Comparison of ENCODE assay signal across 18 cellular contexts in genomic region chr2:42110287-42110973, GRCh38. TPM values are rescaled to one million over a fixed set of nuclear protein-coding genes. Genes with fewer than 3 reads are reported as not detected.
DNase-seq lines count a peak whose midpoint lies in the region; ATAC-seq, FAIRE-seq and TF ChIP-seq lines count a peak whose summit lies in the region.
"Had no signal": no experiment of that assay in that cellular context is flagged by ENCODE, and none has a peak within 500 bp of the region (broad histone marks: within the 10 kb centered on the region; RNA-seq: fewer than 3 reads in every experiment).

No MANE protein-coding gene starts in this region.

- H3K27ac ChIP-seq in HepG2 (ENCODE audit: extremely low read length, insufficient read depth, low read length) = peak overlapping the region; percentile 54
- peak overlapping the region in 1 of 3 donors; percentile 38 for H3K27ac ChIP-seq in thyroid gland
- H3K27ac ChIP-seq: upper lobe of left lung had no signal

- H3K9ac ChIP-seq in HepG2 (ENCODE audit: insufficient read depth, low read depth, low read length) = peak overlapping the region; percentile 39

- H3K36me3 Mint-ChIP-seq in activated CD8-positive, alpha-beta memory T cell treated with anti-CD3 and anti-CD28 coated beads, Interleukin-2, amount 10 ng/mL, durations not matched to agents 7 days and 5 days = no peaks in the 10 kb centered on the region

- H3K4me1 ChIP-seq in HepG2 (ENCODE audit: insufficient read depth, low read length) = peaks cover 95% of the 10 kb centered on the region
- peaks cover 8 to 15% of the 10 kb centered on the region in 2 donors for H3K4me1 ChIP-seq in thyroid gland

- H3K36me3 ChIP-seq in HepG2 (replicated peaks in 1 of 2; ENCODE audit: control insufficient read depth in 1 of 2, insufficient read depth in 2 of 2, low read length in 2 of 2) = no peaks in the 10 kb centered on the region
- H3K36me3 ChIP-seq in thyroid gland = no peaks in the 10 kb centered on the region
- H3K36me3 ChIP-seq: upper lobe of left lung had no signal

- H3K4me1 Mint-ChIP-seq in activated CD8-positive, alpha-beta memory T cell treated with anti-CD3 and anti-CD28 coated beads, Interleukin-2, amount 10 ng/mL, durations not matched to agents 7 days and 5 days = peaks cover 7% of the 10 kb centered on the region

- no peaks in the 10 kb centered on the region for H3K27me3 ChIP-seq in HepG2 (ENCODE audit: control insufficient read depth in 1 of 2, insufficient read depth in 2 of 2, low read length in 2 of 2)
- H3K27me3 ChIP-seq in thyroid gland = no peaks in the 10 kb centered on the region
- H3K27me3 ChIP-seq: upper lobe of left lung had no signal

- H4K20me1 ChIP-seq in HepG2 (ENCODE audit: insufficient read depth, low read length) = no peaks in the 10 kb centered on the region

- no peak for FAIRE-seq in HepG2 (lab: Jason Lieb, UNC)
- FAIRE-seq: kidney had no signal

- TF ChIP-seq CTCF in choroid plexus epithelial cell (conservative IDR thresholded peaks at IDR 0.05; ENCODE audit: low read depth, low read length) = no peak
- no peak for TF ChIP-seq CTCF in HepG2 (CRISPR knock-in tag; IDR thresholded peaks at IDR 0.05)
- TF ChIP-seq CTCF in thyroid gland (IDR thresholded peaks at IDR 0.05) = no peak

- TF ChIP-seq EP300 in HepG2 (IDR thresholded peaks at IDR 0.05; ENCODE audit: low read depth in 2 of 2, low read length in 2 of 2) = no peak
- no peak for TF ChIP-seq EP300 in HepG2 (CRISPR knock-in tag; IDR thresholded peaks at IDR 0.05; ENCODE audit: borderline replicate concordance)

- peaks cover 18% of the 10 kb centered on the region for H3K79me2 ChIP-seq in HepG2 (ENCODE audit: insufficient read depth, low read length)

- POLR2A ChIA-PET in HepG2 (lab: Yijun Ruan, JAX) = interaction anchor here (1.0 to 1.7 kb wide), 6 partner anchors 15 to 80 kb away, joined by 3 to 15 read pairs (median 6); no protein-coding TSS in a partner anchor

- no TSS peak for BruUV-seq in HepG2 (replicated peaks; lab: Mats Ljungman, UMichigan)

- CTCF ChIA-PET in activated CD8-positive, alpha-beta memory T cell treated with anti-CD3 and anti-CD28 coated beads, Interleukin-2, amount 10 ng/mL, durations not matched to agents 7 days and 5 days (lab: Charles Lee) = interaction anchor here (2.0 kb wide), 1 partner anchor 8 kb away, joined by 5 read pairs; no protein-coding TSS in a partner anchor
- CTCF ChIA-PET in HepG2 (lab: Yijun Ruan, JAX; ENCODE audit: low intra/inter-chr PET ratio, low total read pairs) = no interaction called here

- ATAC-seq in activated CD8-positive, alpha-beta memory T cell treated with anti-CD3 and anti-CD28 coated beads, Interleukin-2, amount 10 ng/mL, durations not matched to agents 7 days and 5 days = no peak
- ATAC-seq in HepG2 = peak; percentile 68

- peak overlapping the region; percentile 61 for H3K4me2 ChIP-seq in HepG2 (ENCODE audit: low read depth, low read length)

- no peak overlapping the region for H3K4me3 ChIP-seq in choroid plexus epithelial cell (ENCODE audit: low read depth, low read length)
- peak overlapping the region in 1 of 3 experiments; percentile 25; a peak in 2 of 6 replicates for H3K4me3 ChIP-seq in HepG2 (replicated peaks in 1 of 3; ENCODE audit: insufficient read depth in 1 of 3, low read depth in 2 of 3, low read length in 3 of 3)
- H3K4me3 ChIP-seq in thyroid gland (replicated peaks in 1 of 3) = no peak overlapping the region
- H3K4me3 ChIP-seq: upper lobe of left lung had no signal

- intact Hi-C loops in HepG2 (cut with micrococcal nuclease; ENCODE audit: unreplicated experiment) = no loop called here
- intact Hi-C loops in thyroid gland (cut with DNase I) = no loop called here

- H3K27me3 Mint-ChIP-seq in activated CD8-positive, alpha-beta memory T cell treated with anti-CD3 and anti-CD28 coated beads, Interleukin-2, amount 10 ng/mL, durations not matched to agents 7 days and 5 days = no peaks in the 10 kb centered on the region

- H3K9me3 ChIP-seq in HepG2 (ENCODE audit: low read length) (no peaks in the 10 kb centered on the region), thyroid gland (no peaks in the 10 kb centered on the region)
- H3K9me3 ChIP-seq: upper lobe of left lung had no signal

- WGBS in HepG2 (ENCODE audit: low lambda C conversion rate) = 54% methylated on average over 8 of the region's 9 CpGs
- 42 to 57% methylated on average over 9 of the region's 9 CpGs for WGBS in thyroid gland, 2 donors

- H3K4me3 Mint-ChIP-seq in activated CD8-positive, alpha-beta memory T cell treated with anti-CD3 and anti-CD28 coated beads, Interleukin-2, amount 10 ng/mL, durations not matched to agents 7 days and 5 days = no peak overlapping the region
- H3K4me3 Mint-ChIP-seq: H9 had no signal

- peak overlapping the region; percentile 9 for H2AFZ ChIP-seq in HepG2 (ENCODE audit: low read length)

- TF ChIP-seq POLR2A in HepG2 (IDR thresholded peaks at IDR 0.05; ENCODE audit: insufficient read depth in 1 of 2, low read depth in 2 of 2, low read length in 2 of 2) (no peak), thyroid gland (IDR thresholded peaks at IDR 0.05) (no peak)

- DNase-seq in activated CD8-positive, alpha-beta memory T cell treated with anti-CD3 and anti-CD28 coated beads for 24 hours = peak; percentile 53
- no peak for DNase-seq in activated CD8-positive, alpha-beta memory T cell treated with anti-CD3 and anti-CD28 coated beads, Interleukin-2, amount 10 ng/mL, durations not matched to agents 7 days and 5 days
- peak; percentile 76 for DNase-seq in choroid plexus epithelial cell (ENCODE audit: low read depth)
- DNase-seq in HepG2 (ENCODE audit: low spot score) = no peak
- DNase-seq in thyroid gland = peak; percentile 63 to 74
- DNase-seq in SIG-M5 (lab: John Stamatoyannopoulos, UW) = no peak
- no peak for DNase-seq in SIG-M5 treated with dmso at 0.1 percent for 504 hours (lab: John Stamatoyannopoulos, UW; ENCODE audit: unreplicated experiment)
- DNase-seq in HuH-7.5 (ENCODE audit: low spot score) = no peak
- DNase-seq: 8988T; glutamatergic neuron; H9; KG1; kidney; NCI-H1436; OCI-M1; stimulated activated CD4-positive, alpha-beta T cell treated with anti-CD3 and anti-CD28 coated beads, Interleukin-2, amount 100 ng/mL, for 24 hours; stimulated activated CD8-positive, alpha-beta memory T cell treated with anti-CD3 and anti-CD28 coated beads, Interleukin-4, amount 100 ng/mL, for 48 hours; upper lobe of left lung had no signal

- H3K27ac Mint-ChIP-seq in activated CD8-positive, alpha-beta memory T cell treated with anti-CD3 and anti-CD28 coated beads, Interleukin-2, amount 10 ng/mL, durations not matched to agents 7 days and 5 days = no peak overlapping the region
- H3K27ac Mint-ChIP-seq: H9 had no signal

- in situ Hi-C loops in HepG2 (cut with HindIII; ENCODE audit: extremely low pct_ligation_motif_present, low pct_unique_long_range_greater_than_20kb) = no loop called here

- TF ChIP-seq RAD21 in HepG2 (CRISPR knock-in tag; IDR thresholded peaks at IDR 0.05) = no peak

- H3K9me3 Mint-ChIP-seq in activated CD8-positive, alpha-beta memory T cell treated with anti-CD3 and anti-CD28 coated beads, Interleukin-2, amount 10 ng/mL, durations not matched to agents 7 days and 5 days (ENCODE audit: low read depth) = no peaks in the 10 kb centered on the region
- H3K9me3 Mint-ChIP-seq: H9 had no signal

RNA-seq across cellular contexts. Expression of gene EML4, which starts 58.7 kb away (rescaled TPM):
- 100 to 1,000 TPM in 1 of 2 experiments, 10 to 100 TPM in 1; 73.4 to 110 TPM for total RNA-seq in activated CD8-positive, alpha-beta memory T cell treated with anti-CD3 and anti-CD28 coated beads, Interleukin-2, amount 10 ng/mL, durations not matched to agents 7 days and 5 days
- 243 and 362 TPM in 2 replicates for total RNA-seq in HepG2 (2016; rRNA removed; fragmentation: Illumina TruSeq; extraction: Trizol)
- total RNA-seq in HepG2 (2016; cell fraction: cytosol; rRNA removed; fragmentation: Illumina TruSeq; extraction: Trizol; ENCODE audit: low read depth) = 33.1 and 38.2 TPM in 2 replicates
- 236 and 353 TPM in 2 replicates for total RNA-seq in HepG2 (2016; cell fraction: insoluble cytoplasmic fraction; rRNA removed; fragmentation: Illumina TruSeq; extraction: Trizol)
- 84.2 and 89.8 TPM in 2 replicates for total RNA-seq in HepG2 (2016; cell fraction: membrane; rRNA removed; fragmentation: Illumina TruSeq; extraction: Trizol)
- total RNA-seq in HepG2 (2016; cell fraction: nucleus; rRNA removed; fragmentation: Illumina TruSeq; extraction: Trizol) = 261 and 283 TPM in 2 replicates
- 355 and 476 TPM in 2 replicates for polyA plus RNA-seq in HepG2 (2011; rRNA removed)
- 199 and 296 TPM in 2 replicates for polyA plus RNA-seq in HepG2 (2011; cell fraction: cytosol; rRNA removed)
- polyA plus RNA-seq in HepG2 (2011; cell fraction: nucleus; rRNA removed) = 364 and 369 TPM in 2 replicates
- 244 and 400 TPM in 2 replicates for polyA plus RNA-seq in HepG2 (2012)
- polyA plus RNA-seq in HepG2 (2016; cell fraction: cytosol; fragmentation: Illumina TruSeq; extraction: Trizol; ENCODE audit: low read depth) = 6.9 and 8.0 TPM in 2 replicates
- 247 and 266 TPM in 2 replicates for polyA plus RNA-seq in HepG2 (2016; cell fraction: insoluble cytoplasmic fraction; fragmentation: Illumina TruSeq; extraction: Trizol; ENCODE audit: low read depth)
- 32.1 and 33.7 TPM in 2 replicates for polyA plus RNA-seq in HepG2 (2016; cell fraction: membrane; fragmentation: Illumina TruSeq; extraction: Trizol; ENCODE audit: low read depth)
- 219 and 231 TPM in 2 replicates for polyA plus RNA-seq in HepG2 (2016; cell fraction: nucleus; fragmentation: Illumina TruSeq; extraction: Trizol; ENCODE audit: insufficient read depth, low read depth)
- 36.9 and 556 TPM in 2 replicates for polyA minus RNA-seq in HepG2 (2011; rRNA and poly(A)+ RNA removed; ENCODE audit: low replicate concordance)
- polyA minus RNA-seq in HepG2 (2011; cell fraction: cytosol; rRNA and poly(A)+ RNA removed) = 400 and 421 TPM in 2 replicates
- 1,279 and 1,350 TPM in 2 replicates for polyA minus RNA-seq in HepG2 (2011; cell fraction: nucleus; rRNA and poly(A)+ RNA removed)
- 10 to 100 TPM; 52.5 to 67.2 (median 64.7) TPM for total RNA-seq in thyroid gland

Comparison
In these comparisons a context has a peak if more than half of its experiments do, and no peak if none do; other contexts are left out.
1. DNase-seq: peak in activated CD8-positive, alpha-beta memory T cell treated with anti-CD3 and anti-CD28 coated beads for 24 hours (single experiment), choroid plexus epithelial cell (single experiment) and thyroid gland (2 of 2); none in activated CD8-positive, alpha-beta memory T cell treated with anti-CD3 and anti-CD28 coated beads, Interleukin-2, amount 10 ng/mL, durations not matched to agents 7 days and 5 days (single experiment), HepG2 (single experiment), SIG-M5 (single experiment), SIG-M5 treated with dmso at 0.1 percent for 504 hours (single experiment) and HuH-7.5 (single experiment).